In the genomic region with DNA sequence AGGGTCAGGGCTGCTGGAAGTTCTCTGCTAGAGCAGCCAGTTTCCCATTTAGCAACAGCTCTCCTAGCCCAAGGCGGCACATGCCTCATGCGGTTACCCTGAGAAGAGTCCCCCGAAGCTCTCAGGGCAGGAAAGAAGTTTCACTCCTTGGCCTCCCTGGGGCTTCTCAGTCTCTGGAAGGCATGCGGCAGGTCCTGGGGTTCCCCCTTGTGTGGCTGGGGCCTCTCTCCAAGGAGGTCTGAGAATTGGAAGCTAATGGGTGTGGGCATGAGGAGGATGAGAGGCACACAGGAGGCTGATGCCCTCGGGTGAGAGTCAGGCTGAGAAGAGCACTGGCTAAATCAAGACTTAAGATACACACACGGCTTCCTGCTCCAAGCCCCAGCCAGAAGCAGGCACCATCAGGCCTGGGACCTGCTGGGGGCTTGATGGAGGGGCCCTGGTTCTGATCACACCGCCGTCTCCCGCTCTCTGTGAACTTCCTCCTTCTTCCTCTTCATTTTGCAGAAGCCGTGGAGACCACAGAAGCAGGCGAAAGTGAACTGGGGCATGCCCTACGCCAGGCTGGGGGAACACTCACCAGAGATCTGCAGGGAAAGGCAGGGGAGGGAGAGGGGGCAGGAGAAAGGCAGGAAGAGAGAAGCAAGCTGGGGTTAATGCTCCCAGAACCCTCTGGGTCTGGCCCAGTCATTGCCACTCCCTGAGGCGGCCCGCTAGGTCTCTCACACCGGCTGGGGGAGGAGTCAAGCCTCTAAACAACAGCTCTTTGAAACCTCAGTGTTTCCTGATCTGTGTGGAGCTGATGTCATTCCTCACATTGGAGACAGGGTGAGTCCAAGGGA, we compare ENCODE assay signal across 8 cellular contexts. TPM values are rescaled to one million over a fixed set of nuclear protein-coding genes. Genes with fewer than 3 reads are reported as not detected.
DNase-seq lines count a peak whose midpoint lies in the region; ATAC-seq, FAIRE-seq and TF ChIP-seq lines count a peak whose summit lies in the region.

No MANE protein-coding gene starts in this region.

- H3K9ac ChIP-seq in Loucy (ENCODE audit: low read depth, low read length, poor library complexity, severe bottlenecking): peak overlapping the region; percentile 68
- H3K9ac ChIP-seq in GM12878 (ENCODE audit: control insufficient read depth, insufficient read depth, low read length): no peak overlapping the region

- SMC1A ChIA-PET in GM12878 (lab: Charles Lee; ENCODE audit: uncharacterized antibody, unreplicated experiment): interaction anchor here (0.7 to 5.0 kb wide), 13 partner anchors 9 to 167 kb away, joined by 3 to 35 read pairs (median 4); no protein-coding TSS in a partner anchor

- H3K27ac Mint-ChIP-seq in CD8-positive, alpha-beta T cell: peak overlapping the region; percentile 92

- no peaks in the 10 kb centered on the region for H3K27me3 ChIP-seq in CD8-positive, alpha-beta T cell (ENCODE audit: insufficient read depth, low read length)
- H3K27me3 ChIP-seq in Loucy (ENCODE audit: insufficient read depth, low read length, poor library complexity, severe bottlenecking) (no peaks in the 10 kb centered on the region), GM12878 (replicated peaks in 1 of 2; ENCODE audit: control insufficient read depth in 2 of 2, insufficient read depth in 2 of 2, low read length in 1 of 2) (no peaks in the 10 kb centered on the region; a peak in 1 of 4 replicates)

- H3K79me2 ChIP-seq in Loucy (ENCODE audit: insufficient read depth, low read length) (no peaks in the 10 kb centered on the region), GM12878 (ENCODE audit: control insufficient read depth, insufficient read depth, low read length) (no peaks in the 10 kb centered on the region)

- ATAC-seq in CD8-positive, alpha-beta T cell: peak; percentile 95
- ATAC-seq in GM21423 (IDR thresholded peaks at IDR 0.05; ENCODE audit: unreplicated experiment) (peak; percentile 86), GM12878 (peak; percentile 92), left colon (peak; percentile 92)

- peaks cover 25% of the 10 kb centered on the region for H3K4me1 ChIP-seq in CD8-positive, alpha-beta T cell (ENCODE audit: insufficient read depth, low read length)
- peaks cover 60% of the 10 kb centered on the region for H3K4me1 ChIP-seq in Loucy (ENCODE audit: insufficient read depth, low read length, poor library complexity, severe bottlenecking)
- H3K4me1 ChIP-seq in GM12878 (ENCODE audit: control insufficient read depth, insufficient read depth, low read length): peaks cover 20% of the 10 kb centered on the region

- H3K9me3 Mint-ChIP-seq in CD8-positive, alpha-beta T cell: no peaks in the 10 kb centered on the region

- H3K36me3 Mint-ChIP-seq in CD8-positive, alpha-beta T cell: no peaks in the 10 kb centered on the region

- TSS peak; percentile 79 for BruUV-seq in GM12878 (replicated peaks; lab: Mats Ljungman, UMichigan)

- peak overlapping the region; percentile 72 for H3K4me2 ChIP-seq in Loucy (ENCODE audit: low read depth, low read length, poor library complexity, severe bottlenecking)
- H3K4me2 ChIP-seq in GM12878 (ENCODE audit: control insufficient read depth, insufficient read depth): peak overlapping the region; percentile 67

- TF ChIP-seq CTCF in CD8-positive, alpha-beta T cell (IDR thresholded peaks at IDR 0.05): no peak
- TF ChIP-seq CTCF in Loucy (conservative IDR thresholded peaks at IDR 0.05; ENCODE audit: low read length): no peak
- no peak for TF ChIP-seq CTCF in GM12878 (IDR thresholded peaks at IDR 0.05 in 2 of 3, conservative IDR thresholded peaks at IDR 0.05 in 1 of 3; ENCODE audit: control insufficient read depth in 2 of 3, extremely low read depth in 1 of 3, insufficient read depth in 1 of 3, low read depth in 3 of 3, low read length in 3 of 3)

- TF ChIP-seq EP300 in GM12878 (IDR thresholded peaks at IDR 0.05; ENCODE audit: borderline replicate concordance in 1 of 2, control insufficient read depth in 1 of 2, low read depth in 2 of 2, low read length in 2 of 2): no peak

- peak overlapping the region; percentile 82 for H3K4me3 Mint-ChIP-seq in CD8-positive, alpha-beta T cell

- intact Hi-C loops in CD8-positive, alpha-beta T cell (cut with DNase I, micrococcal nuclease): loop anchor here (5.0 kb wide), 2 partner anchors 42 to 47 kb away; no protein-coding TSS in a partner anchor
- intact Hi-C loops in GM12878 (cut with micrococcal nuclease; ENCODE audit: unreplicated experiment) (loop anchor here (2.0 kb wide), 1 partner anchor 40 kb away; no protein-coding TSS in a partner anchor), left colon (cut with DNase I, micrococcal nuclease) (no loop called here)

- H4K20me1 ChIP-seq in Loucy (ENCODE audit: insufficient read depth, low read length, poor library complexity, severe bottlenecking): no peaks in the 10 kb centered on the region
- H4K20me1 ChIP-seq in GM12878 (ENCODE audit: control insufficient read depth, insufficient read depth): no peaks in the 10 kb centered on the region

- peak; percentile 55; the same call in 1 of the 2 replicates for TF ChIP-seq POLR2A in GM12878 (IDR thresholded peaks at IDR 0.05; ENCODE audit: low read depth, low read length)

- CTCF ChIA-PET in CD8-positive, alpha-beta T cell (lab: Charles Lee): interaction anchor here (0.7 to 2.4 kb wide), 16 partner anchors 10 to 167 kb away, joined by 3 to 18 read pairs (median 4); no protein-coding TSS in a partner anchor
- CTCF ChIA-PET in GM12878 (lab: Yijun Ruan, JAX): interaction anchor here (0.6 to 5.6 kb wide), 17 partner anchors 8 to 167 kb away, joined by 3 to 55 read pairs (median 6); no protein-coding TSS in a partner anchor

- TF ChIP-seq RAD21 in GM12878 (IDR thresholded peaks at IDR 0.05; ENCODE audit: insufficient read depth, low read depth, low read length): no peak

- H2AFZ ChIP-seq in Loucy (ENCODE audit: low read length) (peak overlapping the region; percentile 78), GM12878 (ENCODE audit: control insufficient read depth, low read depth, low read length) (peak overlapping the region; percentile 68)

- H3K4me3 ChIP-seq in CD8-positive, alpha-beta T cell (ENCODE audit: low read depth, low read length): peak overlapping the region; percentile 53
- H3K4me3 ChIP-seq in Loucy (ENCODE audit: low read length, poor library complexity, severe bottlenecking) (peak overlapping the region; percentile 62), GM12878 (peak overlapping the region; percentile 60; the same call in 1 of the 2 replicates)

- FAIRE-seq in GM12878 (lab: Jason Lieb, UNC): peak; percentile 85

- H3K27ac ChIP-seq in CD8-positive, alpha-beta T cell (ENCODE audit: low read depth, low read length): peak overlapping the region; percentile 47
- peak overlapping the region; percentile 59 for H3K27ac ChIP-seq in GM12878 (ENCODE audit: control insufficient read depth, insufficient read depth)

- no peaks in the 10 kb centered on the region for H3K36me3 ChIP-seq in CD8-positive, alpha-beta T cell (ENCODE audit: insufficient read depth, low read length)
- H3K36me3 ChIP-seq in Loucy (ENCODE audit: insufficient read depth, low read length) (no peaks in the 10 kb centered on the region), GM12878 (ENCODE audit: control insufficient read depth in 2 of 2, insufficient read depth in 2 of 2, low read length in 1 of 2) (no peaks in the 10 kb centered on the region)

- in situ Hi-C loops in GM12878 (cut with MboI): no loop called here

- POLR2A ChIA-PET in CD8-positive, alpha-beta T cell (lab: Charles Lee): interaction anchor here (0.8 to 1.4 kb wide), 3 partner anchors 13 to 36 kb away, joined by 3 to 8 read pairs (median 4); no protein-coding TSS in a partner anchor
- POLR2A ChIA-PET in GM12878 (lab: Charles Lee): interaction anchor here (0.6 to 1.9 kb wide), 7 partner anchors 9 to 320 kb away, joined by 3 to 10 read pairs (median 4); no protein-coding TSS in a partner anchor

- no peaks in the 10 kb centered on the region for H3K9me3 ChIP-seq in CD8-positive, alpha-beta T cell (ENCODE audit: low read length)
- H3K9me3 ChIP-seq in Loucy (ENCODE audit: insufficient read depth, low read depth, low read length): no peaks in the 10 kb centered on the region
- H3K9me3 ChIP-seq in GM12878 (replicated peaks; ENCODE audit: control insufficient read depth, insufficient read depth, low read length): no peaks in the 10 kb centered on the region

- RAD21 ChIA-PET in GM12878 (lab: Charles Lee; ENCODE audit: unreplicated experiment): interaction anchor here (0.8 to 5.9 kb wide), 9 partner anchors 10 to 123 kb away, joined by 3 to 42 read pairs (median 7); no protein-coding TSS in a partner anchor

- no peaks in the 10 kb centered on the region for H3K27me3 Mint-ChIP-seq in CD8-positive, alpha-beta T cell (ENCODE audit: low read depth)

- no peaks in the 10 kb centered on the region for H3F3A ChIP-seq in Loucy (ENCODE audit: low read depth)

- peaks cover 42% of the 10 kb centered on the region for H3K4me1 Mint-ChIP-seq in CD8-positive, alpha-beta T cell (ENCODE audit: low read depth)

- DNase-seq in CD8-positive, alpha-beta T cell: peak; percentile 32 to 83 (median 71)
- DNase-seq in T-helper 22 cell (ENCODE audit: low read depth) (peak; percentile 23), GM12878 (ENCODE audit: low read depth, low spot score) (peak; percentile 47), left colon (peak; percentile 87 to 90), NCI-H1105 (lab: John Stamatoyannopoulos, UW) (no peak)
- peak; percentile 29 to 48 (median 29) for DNase-seq in stimulated activated CD4-positive, alpha-beta T cell treated with anti-CD3 and anti-CD28 coated beads, TNF-alpha, amount 100 ng/mL, for 1 hour (ENCODE audit: low read depth in 3 of 3, low spot score in 1 of 3)

- 17% methylated on average over 13 of the region's 15 CpGs for WGBS in GM12878 (ENCODE audit: insufficient coverage, insufficient replicate concordance, low lambda C conversion rate, missing lambda C conversion rate)

- H3K9me2 ChIP-seq in Loucy (replicated peaks; ENCODE audit: low read depth, low read length): no peaks in the 10 kb centered on the region

RNA-seq across cellular contexts. Expression of a gene that starts 15.1 kb away (rescaled TPM):
- not detected for total RNA-seq in CD8-positive, alpha-beta T cell
- total RNA-seq in GM12878 (2013; cell fraction: nucleolus; rRNA removed): 0.76 and 1.2 TPM in 2 replicates
- total RNA-seq in GM12878 (2014; rRNA removed): 0.06 TPM in 1 of 2 replicates, not detected in the other
- 0.18 and 0.23 TPM in 2 replicates for total RNA-seq in GM12878 (2014; rRNA removed; fragmentation: Illumina TruSeq; extraction: Trizol)
- 0.21 TPM in 2 replicates for total RNA-seq in GM12878 (2021)
- polyA plus RNA-seq in GM12878 (2011; ENCODE audit: low read depth): not detected
- polyA plus RNA-seq in GM12878 (2011; rRNA removed): 1.4 and 1.6 TPM in 2 replicates
- polyA plus RNA-seq in GM12878 (2011; cell fraction: cytosol; rRNA removed): 0.78 and 0.87 TPM in 2 replicates
- 5.1 and 7.0 TPM in 2 replicates for polyA plus RNA-seq in GM12878 (2011; cell fraction: nucleus; rRNA removed)
- 0.03 TPM in 1 of 2 replicates, not detected in the other for polyA plus RNA-seq in GM12878 (2012)
- 0.15 and 0.38 TPM in 2 replicates for polyA plus RNA-seq in GM12878 (2014; fragmentation: Illumina TruSeq; extraction: Trizol)
- polyA plus RNA-seq in GM12878 (2014; fragmentation: Nextera tagmentation; extraction: Ambion mirVana): under 1 TPM in 1 of 2 experiments, not detected in 1; 0.04 TPM
- polyA plus RNA-seq in GM12878 (2014; rRNA removed): 0.10 and 0.17 TPM in 2 replicates
- under 1 TPM; 0.08 to 0.13 TPM for polyA plus RNA-seq in GM12878 (2016; fragmentation: Nextera tagmentation; extraction: Ambion mirVana)
- 2.0 and 3.0 TPM in 2 replicates for polyA minus RNA-seq in GM12878 (2011; rRNA and poly(A)+ RNA removed)
- polyA minus RNA-seq in GM12878 (2011; cell fraction: cytosol; rRNA and poly(A)+ RNA removed): not detected in 2 replicates
- polyA minus RNA-seq in GM12878 (2011; cell fraction: nucleus; rRNA and poly(A)+ RNA removed): 2.3 and 2.6 TPM in 2 replicates
- under 1 TPM; 0.14 to 0.34 TPM for total RNA-seq in left colon

RNA-seq across cellular contexts. Expression of a gene that starts 18.8 kb away (rescaled TPM):
- total RNA-seq in CD8-positive, alpha-beta T cell: not detected
- 1.7 and 2.9 TPM in 2 replicates for total RNA-seq in GM12878 (2013; cell fraction: nucleolus; rRNA removed)
- not detected in 2 replicates for total RNA-seq in GM12878 (2014; rRNA removed)
- not detected in 2 replicates for total RNA-seq in GM12878 (2014; rRNA removed; fragmentation: Illumina TruSeq; extraction: Trizol)
- 0.37 TPM in 1 of 2 replicates, not detected in the other for total RNA-seq in GM12878 (2021)
- not detected for polyA plus RNA-seq in GM12878 (2011; ENCODE audit: low read depth)
- polyA plus RNA-seq in GM12878 (2011; rRNA removed): 1.2 and 1.4 TPM in 2 replicates
- polyA plus RNA-seq in GM12878 (2011; cell fraction: cytosol; rRNA removed): 0.84 and 1.7 TPM in 2 replicates
- polyA plus RNA-seq in GM12878 (2011; cell fraction: nucleus; rRNA removed): 5.1 and 7.2 TPM in 2 replicates
- not detected in 2 replicates for polyA plus RNA-seq in GM12878 (2012)
- not detected in 2 replicates for polyA plus RNA-seq in GM12878 (2014; fragmentation: Illumina TruSeq; extraction: Trizol)
- under 1 TPM; 0.19 to 0.26 TPM for polyA plus RNA-seq in GM12878 (2014; fragmentation: Nextera tagmentation; extraction: Ambion mirVana)
- polyA plus RNA-seq in GM12878 (2014; rRNA removed): 0.74 TPM in 1 of 2 replicates, not detected in the other
- not detected for polyA plus RNA-seq in GM12878 (2016; fragmentation: Nextera tagmentation; extraction: Ambion mirVana)
- polyA minus RNA-seq in GM12878 (2011; rRNA and poly(A)+ RNA removed): 4.2 and 6.2 TPM in 2 replicates
- not detected in 2 replicates for polyA minus RNA-seq in GM12878 (2011; cell fraction: cytosol; rRNA and poly(A)+ RNA removed)
- 6.9 and 11.7 TPM in 2 replicates for polyA minus RNA-seq in GM12878 (2011; cell fraction: nucleus; rRNA and poly(A)+ RNA removed)
- total RNA-seq in left colon: 1 to 10 TPM in 1 of 2 donors, not detected in 1; 1.1 TPM

Comparison
In these comparisons a context has a peak if more than half of its experiments do, and no peak if none do; other contexts are left out.
1. intact Hi-C loops: an anchor here in CD8-positive, alpha-beta T cell (5.0 kb wide) and GM12878 (2.0 kb wide); none called in left colon.